In the genomic region with DNA sequence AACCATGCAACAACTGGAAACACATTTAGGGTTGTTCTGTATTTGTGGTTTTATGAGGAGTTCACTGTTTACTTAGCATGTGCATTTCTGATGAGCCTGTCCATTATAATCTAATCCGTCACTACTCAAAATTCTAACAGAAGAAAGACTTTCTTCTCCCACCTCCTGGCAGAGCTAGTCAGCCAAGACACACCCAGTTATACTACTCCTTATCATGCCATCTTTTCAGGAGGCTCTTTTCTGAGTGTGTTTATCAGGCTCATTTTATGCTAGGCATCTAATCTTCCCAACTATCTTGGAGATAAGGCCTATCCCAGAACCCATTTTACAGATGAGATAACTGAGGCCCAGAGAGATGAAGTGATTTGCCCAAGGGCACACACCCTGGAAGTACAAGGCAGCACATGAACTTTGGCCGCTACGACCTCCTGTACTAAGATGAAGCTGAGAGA, we compare ENCODE assay signal across 21 cellular contexts.
"Had no signal": no experiment of that assay in that cellular context is flagged by ENCODE, and none has a peak within 500 bp of the region (broad histone marks: within the 10 kb centered on the region; RNA-seq: fewer than 3 reads in every experiment).

No MANE protein-coding gene starts in this region.

- DNase-seq: activated CD4-positive, alpha-beta T cell treated with anti-CD3 and anti-CD28 coated beads, Interleukin-2, amount 10 ng/mL, durations not matched to agents 7 days and 5 days; activated CD8-positive, alpha-beta memory T cell treated with anti-CD3 and anti-CD28 coated beads, Interleukin-2, amount 10 ng/mL, durations not matched to agents 7 days and 5 days; activated CD8-positive, alpha-beta T cell treated with anti-CD3 and anti-CD28 coated beads for 36 hours; activated gamma-delta T cell; activated naive CD4-positive, alpha-beta T cell treated with anti-CD3 and anti-CD28 coated beads, Interleukin-2, amount 50 U/mL, for 16 hours; activated naive CD8-positive, alpha-beta T cell treated with anti-CD3 and anti-CD28 coated beads, Interleukin-2, amount 50 U/mL, for 24 hours; activated T-cell treated with anti-CD3 and anti-CD28 coated beads for 4 hours; aorta; kidney; left lung; naive thymus-derived CD4-positive, alpha-beta T cell; sigmoid colon; stimulated activated CD4-positive, alpha-beta T cell treated with anti-CD3 and anti-CD28 coated beads, Interleukin-4, amount 100 ng/mL, for 24 hours; stimulated activated naive CD8-positive, alpha-beta T cell treated with anti-CD3 and anti-CD28 coated beads, Interleukin-15, Interleukin-2, amounts not matched to agents 100 U/mL and 50 U/mL, for 24 hours; T-helper 17 cell; upper lobe of right lung had no signal

- H3K4me3 Mint-ChIP-seq: activated CD4-positive, alpha-beta T cell treated with anti-CD3 and anti-CD28 coated beads, Interleukin-2, amount 10 ng/mL, durations not matched to agents 7 days and 5 days; activated CD8-positive, alpha-beta memory T cell treated with anti-CD3 and anti-CD28 coated beads, Interleukin-2, amount 10 ng/mL, durations not matched to agents 7 days and 5 days; activated CD8-positive, alpha-beta T cell treated with anti-CD3 and anti-CD28 coated beads for 36 hours; activated naive CD8-positive, alpha-beta T cell treated with anti-CD3 and anti-CD28 coated beads, Interleukin-2, amount 50 U/mL, for 24 hours; brain; naive thymus-derived CD4-positive, alpha-beta T cell; neural crest cell; T-helper 17 cell had no signal

- H3K4me3 ChIP-seq: left lung, lung, sigmoid colon, upper lobe of right lung had no signal

- H3K27me3 Mint-ChIP-seq: activated CD4-positive, alpha-beta T cell treated with anti-CD3 and anti-CD28 coated beads, Interleukin-2, amount 10 ng/mL, durations not matched to agents 7 days and 5 days; activated CD8-positive, alpha-beta memory T cell treated with anti-CD3 and anti-CD28 coated beads, Interleukin-2, amount 10 ng/mL, durations not matched to agents 7 days and 5 days; activated CD8-positive, alpha-beta T cell treated with anti-CD3 and anti-CD28 coated beads for 36 hours had no signal

- H3K27ac Mint-ChIP-seq: activated CD4-positive, alpha-beta T cell treated with anti-CD3 and anti-CD28 coated beads, Interleukin-2, amount 10 ng/mL, durations not matched to agents 7 days and 5 days; activated CD8-positive, alpha-beta memory T cell treated with anti-CD3 and anti-CD28 coated beads, Interleukin-2, amount 10 ng/mL, durations not matched to agents 7 days and 5 days; activated CD8-positive, alpha-beta T cell treated with anti-CD3 and anti-CD28 coated beads for 36 hours; activated naive CD8-positive, alpha-beta T cell treated with anti-CD3 and anti-CD28 coated beads, Interleukin-2, amount 50 U/mL, for 24 hours; T-helper 17 cell had no signal

- H3K9me3 Mint-ChIP-seq: activated CD4-positive, alpha-beta T cell treated with anti-CD3 and anti-CD28 coated beads, Interleukin-2, amount 10 ng/mL, durations not matched to agents 7 days and 5 days; activated CD8-positive, alpha-beta T cell treated with anti-CD3 and anti-CD28 coated beads for 36 hours; activated naive CD8-positive, alpha-beta T cell treated with anti-CD3 and anti-CD28 coated beads, Interleukin-2, amount 50 U/mL, for 24 hours; naive thymus-derived CD4-positive, alpha-beta T cell; neural crest cell had no signal

- H3K27me3 ChIP-seq: left lung, sigmoid colon, upper lobe of right lung had no signal

- H3K36me3 ChIP-seq: left lung, sigmoid colon, upper lobe of right lung had no signal

- H3K4me1 Mint-ChIP-seq: brain, T-helper 17 cell had no signal

- H3K36me3 Mint-ChIP-seq: activated CD8-positive, alpha-beta memory T cell treated with anti-CD3 and anti-CD28 coated beads, Interleukin-2, amount 10 ng/mL, durations not matched to agents 7 days and 5 days; brain; naive thymus-derived CD4-positive, alpha-beta T cell had no signal

- H3K9me3 ChIP-seq: left lung, sigmoid colon, upper lobe of right lung had no signal

- H3K4me1 ChIP-seq: sigmoid colon had no signal

- ATAC-seq: activated CD4-positive, CD25-positive, alpha-beta regulatory T cell treated with anti-CD3 and anti-CD28 coated beads, Interleukin-2, amount 50 U/mL, for 24 hours; activated CD8-positive, alpha-beta memory T cell treated with anti-CD3 and anti-CD28 coated beads, Interleukin-2, amount 10 ng/mL, durations not matched to agents 7 days and 5 days; activated CD8-positive, alpha-beta T cell treated with anti-CD3 and anti-CD28 coated beads for 36 hours; activated naive CD8-positive, alpha-beta T cell treated with anti-CD3 and anti-CD28 coated beads, Interleukin-2, amount 50 U/mL, for 24 hours; left lung; naive thymus-derived CD4-positive, alpha-beta T cell; stimulated activated naive CD8-positive, alpha-beta T cell treated with anti-CD3 and anti-CD28 coated beads, Interleukin-15, Interleukin-2, amounts not matched to agents 100 U/mL and 50 U/mL, for 24 hours; T-helper 17 cell; upper lobe of right lung had no signal

- H3K27ac ChIP-seq: epithelial cell of prostate, left lung, sigmoid colon, upper lobe of right lung had no signal
